Comparison of ENCODE assay signal across 13 cellular contexts in the genomic region with DNA sequence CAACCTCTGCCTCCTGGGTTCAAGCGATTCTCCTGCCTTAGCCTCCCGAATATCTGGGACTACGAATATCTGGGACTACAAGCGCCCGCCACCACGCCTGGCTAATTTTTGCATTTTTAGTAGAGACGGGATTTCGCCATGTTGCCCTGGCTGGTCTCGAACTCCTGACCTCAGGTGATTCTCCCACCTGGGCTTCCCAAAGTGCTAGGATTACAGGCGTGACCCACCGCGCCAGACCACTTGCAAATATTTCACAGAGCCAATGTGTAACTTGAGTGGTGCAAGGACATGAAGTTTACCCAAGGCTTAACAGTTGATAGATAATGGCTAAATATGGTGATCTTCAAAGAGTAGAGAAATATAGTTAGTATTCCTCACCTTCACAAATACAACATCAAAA. TPM values are rescaled to one million over a fixed set of nuclear protein-coding genes. Genes with fewer than 3 reads are reported as not detected.
DNase-seq lines count a peak whose midpoint lies in the region; ATAC-seq, FAIRE-seq and TF ChIP-seq lines count a peak whose summit lies in the region.
"Had no signal": no experiment of that assay in that cellular context is flagged by ENCODE, and none has a peak within 500 bp of the region (broad histone marks: within the 10 kb centered on the region; RNA-seq: fewer than 3 reads in every experiment).

No MANE protein-coding gene starts in this region.

- WGBS in heart right ventricle, 2 donors = 97 to 98% methylated on average over 12 of the region's 12 CpGs
- 97% methylated on average over 12 of the region's 12 CpGs for WGBS in HepG2 (ENCODE audit: low lambda C conversion rate)

- peak overlapping the region; percentile 95 for H3K4me2 ChIP-seq in HepG2 (ENCODE audit: low read depth, low read length)

- H3K36me3 ChIP-seq in heart right ventricle (peaks cover 0 to 10% (median 0%) of the 10 kb centered on the region in 9 donors), HepG2 (replicated peaks in 1 of 2; ENCODE audit: control insufficient read depth in 1 of 2, insufficient read depth in 2 of 2, low read length in 2 of 2) (no peaks in the 10 kb centered on the region; a peak in 1 of 5 replicates), tibial artery (no peaks in the 10 kb centered on the region)

- DNase-seq in heart right ventricle (no peak), left cardiac atrium (no peak), HepG2 (ENCODE audit: low spot score) (peak; percentile 37), tibial artery (no peak), NCI-H526 treated with DMSO at 0.1 percent for 48 hours (lab: John Stamatoyannopoulos, UW) (no peak)
- DNase-seq in activated CD4-positive, alpha-beta memory T cell treated with anti-CD3 and anti-CD28 coated beads for 36 hours = no peak
- DNase-seq: activated CD4-positive, alpha-beta T cell treated with anti-CD3 and anti-CD28 coated beads, Interleukin-2, amount 50 U/mL, for 48 hours; NCI-H2029 treated with DMSO at 0.1 percent for 48 hours; SIG-M5 had no signal

- no peak for ATAC-seq in heart right ventricle
- no peak for ATAC-seq in left cardiac atrium
- no peak for ATAC-seq in HepG2
- no peak for ATAC-seq in GM21737 (IDR thresholded peaks at IDR 0.05; ENCODE audit: unreplicated experiment)
- ATAC-seq in HG02884 (IDR thresholded peaks at IDR 0.05; ENCODE audit: unreplicated experiment) = no peak

- H3K4me1 Mint-ChIP-seq in activated CD4-positive, alpha-beta memory T cell treated with anti-CD3 and anti-CD28 coated beads for 36 hours (ENCODE audit: low read depth) = peaks cover 22% of the 10 kb centered on the region

- no peak overlapping the region for H3K27ac Mint-ChIP-seq in activated CD4-positive, alpha-beta memory T cell treated with anti-CD3 and anti-CD28 coated beads for 36 hours

- H3K4me1 ChIP-seq in heart right ventricle (peaks cover 0 to 37% (median 24%) of the 10 kb centered on the region in 9 donors), HepG2 (ENCODE audit: insufficient read depth, low read length) (peaks cover 63% of the 10 kb centered on the region), tibial artery (peaks cover 0 to 26% (median 11%) of the 10 kb centered on the region in 4 donors)

- no peaks in the 10 kb centered on the region for H3K27me3 Mint-ChIP-seq in activated CD4-positive, alpha-beta memory T cell treated with anti-CD3 and anti-CD28 coated beads for 36 hours

- H4K20me1 ChIP-seq in HepG2 (ENCODE audit: insufficient read depth, low read length) = no peaks in the 10 kb centered on the region

- H3K27me3 ChIP-seq in heart right ventricle = peaks cover 0 to 9% (median 0%) of the 10 kb centered on the region in 7 donors
- H3K27me3 ChIP-seq in HepG2 (ENCODE audit: control insufficient read depth in 1 of 2, insufficient read depth in 2 of 2, low read length in 2 of 2) = no peaks in the 10 kb centered on the region; a peak in 1 of 5 replicates
- no peaks in the 10 kb centered on the region for H3K27me3 ChIP-seq in tibial artery

- H3K79me2 ChIP-seq in HepG2 (ENCODE audit: insufficient read depth, low read length) = peaks cover 5% of the 10 kb centered on the region

- no peaks in the 10 kb centered on the region for H3K9me3 Mint-ChIP-seq in activated CD4-positive, alpha-beta memory T cell treated with anti-CD3 and anti-CD28 coated beads for 36 hours

- H2AFZ ChIP-seq in HepG2 (ENCODE audit: low read length) = no peak overlapping the region

- no peak for TF ChIP-seq RAD21 in HepG2 (CRISPR knock-in tag; IDR thresholded peaks at IDR 0.05)

- H3K27ac ChIP-seq in heart right ventricle (peak overlapping the region in 6 of 10 donors; percentile 93 to 98 (median 96)), HepG2 (ENCODE audit: extremely low read length, insufficient read depth, low read length) (peak overlapping the region; percentile 89), tibial artery (peak overlapping the region; percentile 1 to 94)

- no TSS peak for BruUV-seq in HepG2 (replicated peaks; lab: Mats Ljungman, UMichigan)

- H3K9ac ChIP-seq in HepG2 (ENCODE audit: insufficient read depth, low read depth, low read length) = no peak overlapping the region

- POLR2A ChIA-PET in activated CD4-positive, alpha-beta memory T cell treated with anti-CD3 and anti-CD28 coated beads for 36 hours (lab: Charles Lee) = no interaction called here
- POLR2A ChIA-PET in HepG2 (lab: Yijun Ruan, JAX) = interaction anchor here (0.9 kb wide), 1 partner anchor 12 kb away, joined by 3 read pairs; no protein-coding TSS in a partner anchor

- no peak for TF ChIP-seq CTCF in heart right ventricle (IDR thresholded peaks at IDR 0.05)
- TF ChIP-seq CTCF in HepG2 (CRISPR knock-in tag; IDR thresholded peaks at IDR 0.05) = no peak
- no peak for TF ChIP-seq CTCF in tibial artery (IDR thresholded peaks at IDR 0.05)

- H3K9me3 ChIP-seq in heart right ventricle = no peaks in the 10 kb centered on the region
- H3K9me3 ChIP-seq in HepG2 (ENCODE audit: low read length) = no peaks in the 10 kb centered on the region
- H3K9me3 ChIP-seq in tibial artery = no peaks in the 10 kb centered on the region

- no peak for FAIRE-seq in HepG2 (lab: Jason Lieb, UNC)
- FAIRE-seq: D721Med, H1 had no signal

- CTCF ChIA-PET in activated CD4-positive, alpha-beta memory T cell treated with anti-CD3 and anti-CD28 coated beads for 36 hours (lab: Charles Lee) = no interaction called here
- CTCF ChIA-PET in HepG2 (lab: Yijun Ruan, JAX; ENCODE audit: low intra/inter-chr PET ratio, low total read pairs) = no interaction called here

- H3K36me3 Mint-ChIP-seq in activated CD4-positive, alpha-beta memory T cell treated with anti-CD3 and anti-CD28 coated beads for 36 hours = no peaks in the 10 kb centered on the region

- in situ Hi-C loops in HepG2 (cut with HindIII; ENCODE audit: extremely low pct_ligation_motif_present, low pct_unique_long_range_greater_than_20kb) = no loop called here

- H3K4me3 ChIP-seq in heart right ventricle (peak overlapping the region in 7 of 10 donors; percentile 54 to 96 (median 78)), HepG2 (replicated peaks in 1 of 3; ENCODE audit: insufficient read depth in 1 of 3, low read depth in 2 of 3, low read length in 3 of 3) (peak overlapping the region in 1 of 3 experiments; percentile 82; a peak in 2 of 6 replicates), tibial artery (peak overlapping the region; percentile 65 to 91)

- TF ChIP-seq EP300 in HepG2 (IDR thresholded peaks at IDR 0.05; ENCODE audit: low read depth in 2 of 2, low read length in 2 of 2) = no peak
- TF ChIP-seq EP300 in HepG2 (CRISPR knock-in tag; IDR thresholded peaks at IDR 0.05; ENCODE audit: borderline replicate concordance) = no peak

- no peak for TF ChIP-seq POLR2A in HepG2 (IDR thresholded peaks at IDR 0.05; ENCODE audit: insufficient read depth in 1 of 2, low read depth in 2 of 2, low read length in 2 of 2)

- H3K4me3 Mint-ChIP-seq in activated CD4-positive, alpha-beta memory T cell treated with anti-CD3 and anti-CD28 coated beads for 36 hours = peak overlapping the region; percentile 0

- intact Hi-C loops in heart right ventricle (cut with DNase I) = loop anchor here in 4 of 10 donors (5.0 to 10.0 kb wide), 3 partner anchors 132 to 142 kb away; a partner anchor contains a TSS
- intact Hi-C loops in left cardiac atrium (cut with DNase I) = no loop called here
- intact Hi-C loops in activated CD4-positive, alpha-beta memory T cell treated with anti-CD3 and anti-CD28 coated beads for 36 hours (cut with micrococcal nuclease) = loop anchor here (5.0 kb wide), 3 partner anchors 51 to 234 kb away; a partner anchor contains a TSS
- intact Hi-C loops in HepG2 (cut with micrococcal nuclease; ENCODE audit: unreplicated experiment) = loop anchor here (5.0 to 10.0 kb wide), 2 partner anchors 134 to 232 kb away; a partner anchor contains a TSS
- intact Hi-C loops in tibial artery (cut with DNase I; ENCODE audit: low total_unique reads) = loop anchor here (5.0 kb wide), 1 partner anchor 951 kb away; a partner anchor contains a TSS

RNA-seq across cellular contexts. Expression of a gene that starts 14.1 kb away (rescaled TPM):
- 10 to 100 TPM; 39.7 to 59.3 (median 50.0) TPM for total RNA-seq in heart right ventricle
- polyA plus RNA-seq in heart right ventricle = 10 to 100 TPM; 26.2 to 26.9 TPM
- 10 to 100 TPM; 30.4 to 36.3 TPM for total RNA-seq in left cardiac atrium
- total RNA-seq in activated CD4-positive, alpha-beta memory T cell treated with anti-CD3 and anti-CD28 coated beads for 36 hours = 10 to 100 TPM; 42.7 to 43.2 TPM
- total RNA-seq in HepG2 (2016; rRNA removed; fragmentation: Illumina TruSeq; extraction: Trizol) = 92.1 and 118 TPM in 2 replicates
- total RNA-seq in HepG2 (2016; cell fraction: cytosol; rRNA removed; fragmentation: Illumina TruSeq; extraction: Trizol; ENCODE audit: low read depth) = 21.8 and 23.5 TPM in 2 replicates
- 93.6 and 122 TPM in 2 replicates for total RNA-seq in HepG2 (2016; cell fraction: insoluble cytoplasmic fraction; rRNA removed; fragmentation: Illumina TruSeq; extraction: Trizol)
- 55.0 and 56.5 TPM in 2 replicates for total RNA-seq in HepG2 (2016; cell fraction: membrane; rRNA removed; fragmentation: Illumina TruSeq; extraction: Trizol)
- total RNA-seq in HepG2 (2016; cell fraction: nucleus; rRNA removed; fragmentation: Illumina TruSeq; extraction: Trizol) = 60.4 and 62.8 TPM in 2 replicates
- 24.3 and 32.1 TPM in 2 replicates for polyA plus RNA-seq in HepG2 (2011; rRNA removed)
- polyA plus RNA-seq in HepG2 (2011; cell fraction: cytosol; rRNA removed) = 16.5 and 20.9 TPM in 2 replicates
- polyA plus RNA-seq in HepG2 (2011; cell fraction: nucleus; rRNA removed) = 32.9 and 33.4 TPM in 2 replicates
- polyA plus RNA-seq in HepG2 (2012) = 37.6 and 54.9 TPM in 2 replicates
- 9.6 TPM in 2 replicates for polyA plus RNA-seq in HepG2 (2016; cell fraction: cytosol; fragmentation: Illumina TruSeq; extraction: Trizol; ENCODE audit: low read depth)
- 93.7 and 99.1 TPM in 2 replicates for polyA plus RNA-seq in HepG2 (2016; cell fraction: insoluble cytoplasmic fraction; fragmentation: Illumina TruSeq; extraction: Trizol; ENCODE audit: low read depth)
- 24.8 and 29.0 TPM in 2 replicates for polyA plus RNA-seq in HepG2 (2016; cell fraction: membrane; fragmentation: Illumina TruSeq; extraction: Trizol; ENCODE audit: low read depth)
- 77.0 and 78.6 TPM in 2 replicates for polyA plus RNA-seq in HepG2 (2016; cell fraction: nucleus; fragmentation: Illumina TruSeq; extraction: Trizol; ENCODE audit: insufficient read depth, low read depth)
- 39.6 and 42.1 TPM in 2 replicates for polyA minus RNA-seq in HepG2 (2011; rRNA and poly(A)+ RNA removed; ENCODE audit: low replicate concordance)
- 26.6 and 34.5 TPM in 2 replicates for polyA minus RNA-seq in HepG2 (2011; cell fraction: cytosol; rRNA and poly(A)+ RNA removed)
- 75.2 and 79.7 TPM in 2 replicates for polyA minus RNA-seq in HepG2 (2011; cell fraction: nucleus; rRNA and poly(A)+ RNA removed)

RNA-seq across cellular contexts. Expression of a gene that starts 50.6 kb away (rescaled TPM):
- total RNA-seq in heart right ventricle (100 to 1,000 TPM; 365 to 520 (median 408) TPM), left cardiac atrium (100 to 1,000 TPM; 562 to 564 TPM), HepG2 (2016; rRNA removed; fragmentation: Illumina TruSeq; extraction: Trizol) (2,779 and 3,447 TPM in 2 replicates)
- polyA plus RNA-seq in heart right ventricle (1,000 to 10,000 TPM in 1 of 2 donors, 100 to 1,000 TPM in 1; 679 to 1,979 TPM), HepG2 (2011; rRNA removed) (2,422 and 3,269 TPM in 2 replicates)
- total RNA-seq in activated CD4-positive, alpha-beta memory T cell treated with anti-CD3 and anti-CD28 coated beads for 36 hours = 1,000 to 10,000 TPM; 1,372 to 1,402 TPM
- 3,724 and 4,228 TPM in 2 replicates for total RNA-seq in HepG2 (2016; cell fraction: cytosol; rRNA removed; fragmentation: Illumina TruSeq; extraction: Trizol; ENCODE audit: low read depth)
- total RNA-seq in HepG2 (2016; cell fraction: insoluble cytoplasmic fraction; rRNA removed; fragmentation: Illumina TruSeq; extraction: Trizol) = 2,787 and 3,487 TPM in 2 replicates
- 5,337 and 5,584 TPM in 2 replicates for total RNA-seq in HepG2 (2016; cell fraction: membrane; rRNA removed; fragmentation: Illumina TruSeq; extraction: Trizol)
- total RNA-seq in HepG2 (2016; cell fraction: nucleus; rRNA removed; fragmentation: Illumina TruSeq; extraction: Trizol) = 970 and 1,023 TPM in 2 replicates
- polyA plus RNA-seq in HepG2 (2011; cell fraction: cytosol; rRNA removed) = 2,304 and 3,147 TPM in 2 replicates
- polyA plus RNA-seq in HepG2 (2011; cell fraction: nucleus; rRNA removed) = 359 and 512 TPM in 2 replicates
- polyA plus RNA-seq in HepG2 (2012) = 3,631 and 4,280 TPM in 2 replicates
- polyA plus RNA-seq in HepG2 (2016; cell fraction: cytosol; fragmentation: Illumina TruSeq; extraction: Trizol; ENCODE audit: low read depth) = 4,950 and 4,974 TPM in 2 replicates
- 3,258 and 3,662 TPM in 2 replicates for polyA plus RNA-seq in HepG2 (2016; cell fraction: insoluble cytoplasmic fraction; fragmentation: Illumina TruSeq; extraction: Trizol; ENCODE audit: low read depth)
- polyA plus RNA-seq in HepG2 (2016; cell fraction: membrane; fragmentation: Illumina TruSeq; extraction: Trizol; ENCODE audit: low read depth) = 5,339 and 5,592 TPM in 2 replicates
- 1,724 and 1,834 TPM in 2 replicates for polyA plus RNA-seq in HepG2 (2016; cell fraction: nucleus; fragmentation: Illumina TruSeq; extraction: Trizol; ENCODE audit: insufficient read depth, low read depth)
- polyA minus RNA-seq in HepG2 (2011; rRNA and poly(A)+ RNA removed; ENCODE audit: low replicate concordance) = 125 and 308 TPM in 2 replicates
- 415 and 421 TPM in 2 replicates for polyA minus RNA-seq in HepG2 (2011; cell fraction: cytosol; rRNA and poly(A)+ RNA removed)
- polyA minus RNA-seq in HepG2 (2011; cell fraction: nucleus; rRNA and poly(A)+ RNA removed) = 265 and 307 TPM in 2 replicates

RNA-seq across cellular contexts. Expression of a gene that starts 51.0 kb away (rescaled TPM):
- 1 to 10 TPM; 4.0 to 9.0 (median 6.3) TPM for total RNA-seq in heart right ventricle
- 1 to 10 TPM; 1.7 to 9.7 TPM for polyA plus RNA-seq in heart right ventricle
- 1 to 10 TPM; 5.4 to 8.1 TPM for total RNA-seq in left cardiac atrium
- total RNA-seq in activated CD4-positive, alpha-beta memory T cell treated with anti-CD3 and anti-CD28 coated beads for 36 hours = 1 to 10 TPM; 5.5 to 7.5 TPM
- total RNA-seq in HepG2 (2016; rRNA removed; fragmentation: Illumina TruSeq; extraction: Trizol) = 12.1 and 12.6 TPM in 2 replicates
- total RNA-seq in HepG2 (2016; cell fraction: cytosol; rRNA removed; fragmentation: Illumina TruSeq; extraction: Trizol; ENCODE audit: low read depth) = 11.8 and 17.4 TPM in 2 replicates
- total RNA-seq in HepG2 (2016; cell fraction: insoluble cytoplasmic fraction; rRNA removed; fragmentation: Illumina TruSeq; extraction: Trizol) = 5.5 and 11.3 TPM in 2 replicates
- 9.1 and 10.3 TPM in 2 replicates for total RNA-seq in HepG2 (2016; cell fraction: membrane; rRNA removed; fragmentation: Illumina TruSeq; extraction: Trizol)
- total RNA-seq in HepG2 (2016; cell fraction: nucleus; rRNA removed; fragmentation: Illumina TruSeq; extraction: Trizol) = 30.1 and 37.8 TPM in 2 replicates
- polyA plus RNA-seq in HepG2 (2011; rRNA removed) = 8.3 and 9.8 TPM in 2 replicates
- polyA plus RNA-seq in HepG2 (2011; cell fraction: cytosol; rRNA removed) = 3.0 and 3.5 TPM in 2 replicates
- 13.4 and 18.3 TPM in 2 replicates for polyA plus RNA-seq in HepG2 (2011; cell fraction: nucleus; rRNA removed)
- 6.2 and 11.1 TPM in 2 replicates for polyA plus RNA-seq in HepG2 (2012)
- 0.94 and 3.3 TPM in 2 replicates for polyA plus RNA-seq in HepG2 (2016; cell fraction: cytosol; fragmentation: Illumina TruSeq; extraction: Trizol; ENCODE audit: low read depth)
- 5.6 and 6.0 TPM in 2 replicates for polyA plus RNA-seq in HepG2 (2016; cell fraction: insoluble cytoplasmic fraction; fragmentation: Illumina TruSeq; extraction: Trizol; ENCODE audit: low read depth)
- 1.7 and 2.3 TPM in 2 replicates for polyA plus RNA-seq in HepG2 (2016; cell fraction: membrane; fragmentation: Illumina TruSeq; extraction: Trizol; ENCODE audit: low read depth)
- polyA plus RNA-seq in HepG2 (2016; cell fraction: nucleus; fragmentation: Illumina TruSeq; extraction: Trizol; ENCODE audit: insufficient read depth, low read depth) = 30.8 and 41.3 TPM in 2 replicates
- polyA minus RNA-seq in HepG2 (2011; rRNA and poly(A)+ RNA removed; ENCODE audit: low replicate concordance) = 8.9 and 12.5 TPM in 2 replicates
- polyA minus RNA-seq in HepG2 (2011; cell fraction: cytosol; rRNA and poly(A)+ RNA removed) = 3.3 and 4.6 TPM in 2 replicates
- 49.1 and 55.3 TPM in 2 replicates for polyA minus RNA-seq in HepG2 (2011; cell fraction: nucleus; rRNA and poly(A)+ RNA removed)

Comparison
In these comparisons a context has a peak if more than half of its experiments do, and no peak if none do; other contexts are left out.
1. intact Hi-C loops: an anchor here in activated CD4-positive, alpha-beta memory T cell treated with anti-CD3 and anti-CD28 coated beads for 36 hours (5.0 kb wide), HepG2 (5.0 to 10.0 kb wide) and tibial artery (5.0 kb wide); none called in left cardiac atrium.